In the genomic region with DNA sequence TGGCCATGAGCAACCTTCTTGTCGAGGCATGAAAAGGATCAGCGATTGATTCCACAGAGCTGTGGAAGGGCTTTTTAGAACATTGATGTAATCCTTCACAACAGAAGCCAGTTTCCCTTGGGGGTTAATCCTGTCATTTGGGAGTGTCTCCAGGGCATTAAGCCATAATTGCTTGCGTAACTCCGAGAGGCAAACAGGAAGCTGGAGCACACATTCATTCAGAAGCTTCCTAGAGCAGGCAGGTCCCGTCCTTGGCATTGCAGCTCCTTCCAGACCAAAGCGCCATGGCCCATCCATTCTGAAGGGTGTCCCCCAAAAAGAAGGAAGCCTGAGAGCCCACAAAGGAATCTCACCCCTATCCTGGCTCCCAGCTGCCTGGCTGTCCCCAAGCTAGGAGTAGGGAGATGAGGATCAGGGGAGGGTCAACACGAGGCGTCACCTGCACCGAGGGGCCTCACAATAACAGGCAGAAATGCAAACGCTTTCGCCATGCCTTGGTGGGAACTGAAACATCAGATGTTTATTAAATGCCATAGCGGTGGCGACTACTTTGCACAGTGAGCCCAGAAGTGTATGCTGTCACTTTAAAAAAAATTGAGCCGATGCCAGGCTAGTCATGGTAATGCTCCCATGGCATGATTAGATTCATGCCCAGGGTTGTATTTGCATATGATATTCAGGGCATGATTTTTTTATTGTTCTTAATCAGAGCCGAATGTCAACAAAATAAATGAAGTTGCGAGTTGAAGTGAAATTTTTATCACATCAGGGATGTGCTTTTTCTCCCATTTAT, we compare ENCODE assay signal across 14 cellular contexts.
A peak's percentile ranks its signal among the peaks of the same experiment; 100 is the strongest.
DNase-seq lines count a peak whose midpoint lies in the region; ATAC-seq and TF ChIP-seq lines count a peak whose summit lies in the region.
"Had no signal": no experiment of that assay in that cellular context is flagged by ENCODE, and none has a peak within 500 bp of the region (broad histone marks: within the 10 kb centered on the region; RNA-seq: fewer than 3 reads in every experiment).

No MANE protein-coding gene starts in this region.

- CTCF ChIA-PET in Calu3 (lab: Charles Lee) = interaction anchor here (0.6 kb wide), 1 partner anchor 345 kb away, joined by 5 read pairs; no protein-coding TSS in a partner anchor

- no peaks in the 10 kb centered on the region for H3K27me3 Mint-ChIP-seq in Calu3 (ENCODE audit: unreplicated experiment)
- H3K27me3 Mint-ChIP-seq: activated CD4-positive, alpha-beta memory T cell treated with anti-CD3 and anti-CD28 coated beads for 36 hours had no signal

- intact Hi-C loops in Calu3 (cut with micrococcal nuclease; ENCODE audit: unreplicated experiment) (no loop called here), adrenal gland (cut with DNase I) (no loop called here)

- H3K4me1 Mint-ChIP-seq in Calu3 (ENCODE audit: low read depth, unreplicated experiment) = no peaks in the 10 kb centered on the region

- BruUV-seq in Calu3 (replicated peaks; lab: Mats Ljungman, UMichigan) = no TSS peak

- H3K36me3 ChIP-seq in adrenal gland (replicated peaks in 1 of 2) (no peaks in the 10 kb centered on the region), lung (ENCODE audit: control insufficient read depth in 2 of 2, insufficient read depth in 2 of 2, low read length in 2 of 2) (no peaks in the 10 kb centered on the region)
- H3K36me3 ChIP-seq: ascending aorta, SJSA1, vagina had no signal

- TF ChIP-seq POLR2A in adrenal gland (IDR thresholded peaks at IDR 0.05) = no peak

- WGBS in adrenal gland, 4 donors = 69 to 90% (median 74%) methylated on average over 10 to 16 of the region's 16 CpGs
- WGBS in lung, 2 donors = 67% methylated on average over 16 of the region's 16 CpGs

- H3K27ac Mint-ChIP-seq in Calu3 (ENCODE audit: unreplicated experiment) = no peak overlapping the region
- H3K27ac Mint-ChIP-seq: activated CD4-positive, alpha-beta memory T cell treated with anti-CD3 and anti-CD28 coated beads for 36 hours had no signal

- ATAC-seq in lung (ENCODE audit: insufficient read depth, low FRiP score) (peak; percentile 53), HG02798 (IDR thresholded peaks at IDR 0.05; ENCODE audit: poor library complexity, unreplicated experiment) (no peak)
- ATAC-seq: K562 had no signal

- H3K27me3 ChIP-seq in adrenal gland (no peaks in the 10 kb centered on the region), lung (ENCODE audit: control insufficient read depth, insufficient read depth) (no peaks in the 10 kb centered on the region)
- H3K27me3 ChIP-seq: ascending aorta, SJSA1, vagina had no signal

- TF ChIP-seq CTCF in Calu3 (IDR thresholded peaks at IDR 0.05; ENCODE audit: unreplicated experiment) (no peak), adrenal gland (IDR thresholded peaks at IDR 0.05) (no peak), lung (IDR thresholded peaks at IDR 0.05; ENCODE audit: control extremely low read depth, extremely low read depth) (no peak)

- H3K9me3 Mint-ChIP-seq in Calu3 (ENCODE audit: low read depth, unreplicated experiment) = peaks cover 2% of the 10 kb centered on the region
- H3K9me3 Mint-ChIP-seq: activated CD4-positive, alpha-beta memory T cell treated with anti-CD3 and anti-CD28 coated beads for 36 hours had no signal

- H3K4me1 ChIP-seq in adrenal gland (replicated peaks in 1 of 2) (peaks cover 0 to 5% of the 10 kb centered on the region in 2 donors), lung (ENCODE audit: control insufficient read depth in 2 of 2, insufficient read depth in 2 of 2, low read length in 2 of 2) (peaks cover 3 to 10% of the 10 kb centered on the region in 2 donors)
- H3K4me1 ChIP-seq: ascending aorta, SJSA1 had no signal

- DNase-seq in Calu3 = peak; percentile 26
- peak; percentile 3 for DNase-seq in M059J (ENCODE audit: low read depth)
- DNase-seq in adrenal gland = peak; percentile 20 to 73 (median 52)
- DNase-seq in lung (ENCODE audit: low spot score) = peak; percentile 72
- DNase-seq in NCI-H1092 (lab: John Stamatoyannopoulos, UW) = no peak
- DNase-seq in AG08396 (ENCODE audit: low spot score) = no peak
- no peak for DNase-seq in activated gamma-delta T cell (lab: John Stamatoyannopoulos, UW)
- DNase-seq: activated CD4-positive, alpha-beta memory T cell treated with anti-CD3 and anti-CD28 coated beads for 36 hours; stimulated activated CD4-positive, alpha-beta T cell treated with anti-CD3 and anti-CD28 coated beads, Interleukin-4, amount 100 ng/mL, for 1 hour had no signal

- H3K9me3 ChIP-seq in adrenal gland (replicated peaks in 1 of 3) = no peaks in the 10 kb centered on the region
- no peaks in the 10 kb centered on the region for H3K9me3 ChIP-seq in lung (ENCODE audit: control insufficient read depth in 2 of 2, insufficient read depth in 1 of 2, low read length in 1 of 2)
- H3K9me3 ChIP-seq: ascending aorta, SJSA1, vagina had no signal

- H3K36me3 Mint-ChIP-seq in Calu3 (ENCODE audit: insufficient read depth, unreplicated experiment) = no peaks in the 10 kb centered on the region
- H3K36me3 Mint-ChIP-seq: activated CD4-positive, alpha-beta memory T cell treated with anti-CD3 and anti-CD28 coated beads for 36 hours had no signal

- H3K27ac ChIP-seq in adrenal gland = no peak overlapping the region
- H3K27ac ChIP-seq in lung (ENCODE audit: low read depth in 1 of 2, low read length in 1 of 2) = no peak overlapping the region
- H3K27ac ChIP-seq: ascending aorta, SJSA1, vagina had no signal

- no peak overlapping the region for H3K4me3 ChIP-seq in adrenal gland
- no peak overlapping the region for H3K4me3 ChIP-seq in lung
- H3K4me3 ChIP-seq: ascending aorta, K562, SJSA1, vagina had no signal

- H3K4me3 Mint-ChIP-seq in Calu3 (ENCODE audit: low read depth, unreplicated experiment) = no peak overlapping the region
- H3K4me3 Mint-ChIP-seq: activated CD4-positive, alpha-beta memory T cell treated with anti-CD3 and anti-CD28 coated beads for 36 hours had no signal

Comparison
In these comparisons a context has a peak if more than half of its experiments do, and no peak if none do; other contexts are left out.
1. DNase-seq: peak in Calu3 (single experiment), M059J (single experiment), adrenal gland (7 of 7) and lung (single experiment); none in NCI-H1092 (single experiment), AG08396 (single experiment) and activated gamma-delta T cell (single experiment).